14 cellular contexts compared by ENCODE assay signal in genomic region chr5:176559683-176560082, GRCh38. TPM values are rescaled to one million over a fixed set of nuclear protein-coding genes. Genes with fewer than 3 reads are reported as not detected.
DNase-seq lines count a peak whose midpoint lies in the region; ATAC-seq, FAIRE-seq and TF ChIP-seq lines count a peak whose summit lies in the region.
"Had no signal": no experiment of that assay in that cellular context is flagged by ENCODE, and none has a peak within 500 bp of the region (broad histone marks: within the 10 kb centered on the region; RNA-seq: fewer than 3 reads in every experiment).

No MANE protein-coding gene starts in this region.

- TF ChIP-seq EP300 in H1 (IDR thresholded peaks at IDR 0.05; ENCODE audit: borderline replicate concordance in 1 of 2, low read depth in 2 of 2, low read length in 2 of 2), result no peak

- peaks cover 2% of the 10 kb centered on the region for H3K27me3 Mint-ChIP-seq in CD8-positive, alpha-beta T cell (ENCODE audit: low read depth)
- H3K27me3 Mint-ChIP-seq in activated naive CD8-positive, alpha-beta T cell treated with anti-CD3 and anti-CD28 coated beads for 36 hours, result no peaks in the 10 kb centered on the region

- H3K4me3 ChIP-seq in AG10803 (ENCODE audit: low read length) (no peak overlapping the region), OCI-LY7 (ENCODE audit: low read depth, low read length, poor library complexity, severe bottlenecking) (no peak overlapping the region), H1 (ENCODE audit: extremely low read depth in 1 of 4, insufficient read depth in 2 of 4, low read depth in 3 of 4, low read length in 4 of 4) (no peak overlapping the region), thyroid gland (replicated peaks in 1 of 3) (no peak overlapping the region)
- no peak overlapping the region for H3K4me3 ChIP-seq in CD8-positive, alpha-beta T cell (ENCODE audit: low read depth, low read length)

- H3K27ac Mint-ChIP-seq in CD8-positive, alpha-beta T cell, result no peak overlapping the region
- H3K27ac Mint-ChIP-seq in activated naive CD8-positive, alpha-beta T cell treated with anti-CD3 and anti-CD28 coated beads for 36 hours, result no peak overlapping the region

- no peaks in the 10 kb centered on the region for H3K9me2 ChIP-seq in OCI-LY7 (ENCODE audit: insufficient read depth, low read length)

- no peak overlapping the region for H3K27ac ChIP-seq in CD8-positive, alpha-beta T cell (ENCODE audit: low read depth, low read length)
- no peak overlapping the region for H3K27ac ChIP-seq in OCI-LY7 (ENCODE audit: low read depth, low read length, poor library complexity, severe bottlenecking)
- H3K27ac ChIP-seq in H1 (ENCODE audit: low read depth, low read length), result no peak overlapping the region
- no peak overlapping the region for H3K27ac ChIP-seq in thyroid gland
- H3K27ac ChIP-seq: C4-2B had no signal

- H2AK5ac ChIP-seq in H1 (ENCODE audit: low read depth, low read length), result no peak overlapping the region

- H3K79me1 ChIP-seq in H1 (ENCODE audit: low read depth, low read length), result no peaks in the 10 kb centered on the region

- H3K4me2 ChIP-seq in OCI-LY7 (ENCODE audit: low read length), result no peak overlapping the region
- H3K4me2 ChIP-seq in H1 (ENCODE audit: insufficient read depth in 1 of 2, low read depth in 2 of 2, low read length in 2 of 2), result no peak overlapping the region

- TF ChIP-seq CTCF in AG10803 (conservative IDR thresholded peaks at IDR 0.05; ENCODE audit: low read length) (0 out of 2 replicates have a peak, but pooled peaks have one; percentile 3), OCI-LY7 (conservative IDR thresholded peaks at IDR 0.05; ENCODE audit: low read length) (peak; percentile 65), H1 (IDR thresholded peaks at IDR 0.05; ENCODE audit: control extremely low read depth in 1 of 3, insufficient read depth in 1 of 3, low read depth in 1 of 3, low read length in 3 of 3) (peak in 2 of 3 experiments; percentile 30 to 35; a peak in 2 of 4 replicates), thyroid gland (IDR thresholded peaks at IDR 0.05) (no peak)
- TF ChIP-seq CTCF in CD8-positive, alpha-beta T cell (IDR thresholded peaks at IDR 0.05), result no peak

- no peaks in the 10 kb centered on the region for H3K36me3 ChIP-seq in CD8-positive, alpha-beta T cell (ENCODE audit: insufficient read depth, low read length)
- no peaks in the 10 kb centered on the region for H3K36me3 ChIP-seq in OCI-LY7 (ENCODE audit: insufficient read depth, low read length)
- no peaks in the 10 kb centered on the region for H3K36me3 ChIP-seq in H1 (ENCODE audit: control insufficient read depth in 2 of 4, insufficient read depth in 4 of 4, low read length in 3 of 4)
- no peaks in the 10 kb centered on the region for H3K36me3 ChIP-seq in thyroid gland

- no peak overlapping the region for H3K56ac ChIP-seq in H1 (replicated peaks; ENCODE audit: insufficient read length, low read depth, low read length)

- no peaks in the 10 kb centered on the region for H3K9me3 ChIP-seq in CD8-positive, alpha-beta T cell (ENCODE audit: low read length)
- H3K9me3 ChIP-seq in OCI-LY7 (ENCODE audit: low read length), result no peaks in the 10 kb centered on the region
- H3K9me3 ChIP-seq in H1 (ENCODE audit: insufficient read depth in 2 of 2, low read depth in 1 of 2, low read length in 1 of 2), result no peaks in the 10 kb centered on the region
- H3K9me3 ChIP-seq in thyroid gland, result no peaks in the 10 kb centered on the region

- peak; percentile 59 to 73 for TF ChIP-seq RAD21 in H1 (IDR thresholded peaks at IDR 0.05 in 1 of 2, conservative IDR thresholded peaks at IDR 0.05 in 1 of 2; ENCODE audit: low read depth in 2 of 2, low read length in 2 of 2)

- CTCF ChIA-PET in CD8-positive, alpha-beta T cell (lab: Charles Lee), result no interaction called here
- CTCF ChIA-PET in OCI-LY7 (lab: Charles Lee; ENCODE audit: unreplicated experiment), result no interaction called here
- CTCF ChIA-PET in H1 (lab: Charles Lee; ENCODE audit: partially characterized antibody), result interaction anchor here (1.0 kb wide), 1 partner anchor 15 kb away, joined by 5 read pairs; no protein-coding TSS in a partner anchor

- peak; percentile 44 for ATAC-seq in CD8-positive, alpha-beta T cell
- ATAC-seq in HG03139 (IDR thresholded peaks at IDR 0.05; ENCODE audit: unreplicated experiment), result no peak
- no peak for ATAC-seq in HG02884 (IDR thresholded peaks at IDR 0.05; ENCODE audit: unreplicated experiment)
- ATAC-seq: sciatic nerve had no signal

- peaks cover 44% of the 10 kb centered on the region for H3K4me1 ChIP-seq in CD8-positive, alpha-beta T cell (ENCODE audit: insufficient read depth, low read length)
- H3K4me1 ChIP-seq in OCI-LY7 (ENCODE audit: insufficient read depth, low read length, poor library complexity, severe bottlenecking) (peaks cover 6% of the 10 kb centered on the region), H1 (replicated peaks in 1 of 4; ENCODE audit: control insufficient read depth in 3 of 4, insufficient read depth in 4 of 4, low read length in 3 of 4) (peaks cover 0 to 5% (median under 1%) of the 10 kb centered on the region in 4 experiments; a peak in 3 of 7 replicates), thyroid gland (no peaks in the 10 kb centered on the region)

- WGBS in H1 (ENCODE audit: extremely low coverage in 1 of 2, insufficient coverage in 1 of 2, insufficient read length in 1 of 2, insufficient replicate concordance in 2 of 2, low coverage in 1 of 2, low lambda C conversion rate in 2 of 2, missing lambda C conversion rate in 1 of 2), 2 experiments, result 61% methylated on average over 5 of the region's 5 CpGs; no CpG with 5 or more reads in 1 of the 2 experiments
- 58% methylated on average over 5 of the region's 5 CpGs for WGBS in thyroid gland, 2 donors

- no peak overlapping the region for H4K8ac ChIP-seq in H1 (ENCODE audit: extremely low read depth, insufficient read depth, low read length)

- no peak overlapping the region for H4K91ac ChIP-seq in H1 (replicated peaks; ENCODE audit: insufficient read length, low read length)

- no peak overlapping the region for H2BK20ac ChIP-seq in H1 (ENCODE audit: low read length)

- H2AFZ ChIP-seq in OCI-LY7 (ENCODE audit: low read length) (no peak overlapping the region), H1 (ENCODE audit: low read length) (no peak overlapping the region)

- no peak overlapping the region for H2BK5ac ChIP-seq in H1 (ENCODE audit: low read depth, low read length)

- no peak overlapping the region; the same call in 1 of the 2 replicates for H3K18ac ChIP-seq in H1 (ENCODE audit: extremely low read depth, low read length)

- no peak overlapping the region for H2BK15ac ChIP-seq in H1 (ENCODE audit: low read length)

- H4K20me1 ChIP-seq in OCI-LY7 (ENCODE audit: insufficient read depth, low read length) (no peaks in the 10 kb centered on the region), H1 (replicated peaks in 1 of 2; ENCODE audit: control insufficient read depth in 1 of 2, insufficient read depth in 2 of 2, low read length in 2 of 2) (no peaks in the 10 kb centered on the region)

- H3K4me1 Mint-ChIP-seq in CD8-positive, alpha-beta T cell (ENCODE audit: low read depth), result peaks cover 45% of the 10 kb centered on the region
- peaks cover 37% of the 10 kb centered on the region for H3K4me1 Mint-ChIP-seq in activated naive CD8-positive, alpha-beta T cell treated with anti-CD3 and anti-CD28 coated beads for 36 hours

- H2BK120ac ChIP-seq in H1 (replicated peaks; ENCODE audit: low read depth, low read length), result no peak overlapping the region

- H3K36me3 Mint-ChIP-seq in CD8-positive, alpha-beta T cell, result no peaks in the 10 kb centered on the region
- no peaks in the 10 kb centered on the region for H3K36me3 Mint-ChIP-seq in activated naive CD8-positive, alpha-beta T cell treated with anti-CD3 and anti-CD28 coated beads for 36 hours

- H3K79me2 ChIP-seq in OCI-LY7 (ENCODE audit: insufficient read depth, low read depth, low read length), result no peaks in the 10 kb centered on the region
- H3K79me2 ChIP-seq in H1 (ENCODE audit: control insufficient read depth in 1 of 2, insufficient read depth in 2 of 2, low read length in 2 of 2), result no peaks in the 10 kb centered on the region

- H3K23me2 ChIP-seq in H1 (ENCODE audit: low read depth, low read length), result no peaks in the 10 kb centered on the region; the same call in 1 of the 2 replicates

- H3K14ac ChIP-seq in H1 (ENCODE audit: insufficient read length), result no peak overlapping the region

- H3K9me3 Mint-ChIP-seq in CD8-positive, alpha-beta T cell, result no peaks in the 10 kb centered on the region
- no peaks in the 10 kb centered on the region for H3K9me3 Mint-ChIP-seq in activated naive CD8-positive, alpha-beta T cell treated with anti-CD3 and anti-CD28 coated beads for 36 hours

- no peak overlapping the region for H3K4ac ChIP-seq in H1 (replicated peaks; ENCODE audit: insufficient read length, low read depth, low read length)

- no peak overlapping the region for H4K5ac ChIP-seq in H1 (ENCODE audit: insufficient read length, low read depth, low read length)

- no peak for FAIRE-seq in H1 (lab: Jason Lieb, UNC)

- no TSS peak for BruUV-seq in OCI-LY7 (replicated peaks; lab: Mats Ljungman, UMichigan)

- no peaks in the 10 kb centered on the region for H3K27me3 ChIP-seq in CD8-positive, alpha-beta T cell (ENCODE audit: insufficient read depth, low read length)
- H3K27me3 ChIP-seq in H1 (replicated peaks in 1 of 4; ENCODE audit: control insufficient read depth in 3 of 4, extremely low read depth in 1 of 4, insufficient read depth in 3 of 4, low read length in 3 of 4) (no peaks in the 10 kb centered on the region), thyroid gland (no peaks in the 10 kb centered on the region)

- no peak overlapping the region for H3K23ac ChIP-seq in H1 (ENCODE audit: insufficient read length)

- intact Hi-C loops in CD8-positive, alpha-beta T cell (cut with DNase I, micrococcal nuclease), result loop anchor here in 1 of 2 experiments (1.0 kb wide), 1 partner anchor 143 kb away; the partner anchor contains the start of gene CLTB
- intact Hi-C loops in OCI-LY7 (cut with micrococcal nuclease; ENCODE audit: unreplicated experiment) (loop anchor here (1.0 kb wide), 1 partner anchor 143 kb away; the partner anchor contains the start of gene CLTB), thyroid gland (cut with DNase I) (no loop called here)

- H3K9ac ChIP-seq in H1 (replicated peaks in 1 of 4; ENCODE audit: extremely low read depth in 1 of 4, low read depth in 3 of 4, low read length in 3 of 4), result no peak overlapping the region

- no peak overlapping the region for H3K4me3 Mint-ChIP-seq in CD8-positive, alpha-beta T cell
- no peak overlapping the region for H3K4me3 Mint-ChIP-seq in activated naive CD8-positive, alpha-beta T cell treated with anti-CD3 and anti-CD28 coated beads for 36 hours

- DNase-seq in AG10803 (ENCODE audit: low read depth) (no peak), OCI-LY7 (ENCODE audit: low spot score) (peak; percentile 62), H1 (ENCODE audit: low read depth in 1 of 2, low spot score in 2 of 2) (no peak), thyroid gland (no peak)
- DNase-seq in CD8-positive, alpha-beta T cell, result peak in 1 of 7 experiments; percentile 42
- DNase-seq in activated naive CD8-positive, alpha-beta T cell treated with anti-CD3 and anti-CD28 coated beads for 36 hours, result no peak
- DNase-seq: islet precursor cell, NCI-H1105 treated with DMSO at 0.1 percent for 48 hours, NCI-H510A, substantia nigra had no signal

- TF ChIP-seq POLR2A in H1 (IDR thresholded peaks at IDR 0.05; ENCODE audit: control extremely low read depth in 1 of 2, low read depth in 2 of 2, low read length in 2 of 2), result no peak
- no peak for TF ChIP-seq POLR2A in thyroid gland (IDR thresholded peaks at IDR 0.05)

- POLR2A ChIA-PET in CD8-positive, alpha-beta T cell (lab: Charles Lee), result interaction anchor here (0.7 kb wide), 1 partner anchor 23 kb away, joined by 3 read pairs; the partner anchor contains the start of gene RNF44
- POLR2A ChIA-PET in OCI-LY7 (lab: Charles Lee) (no interaction called here), H1 (lab: Charles Lee; ENCODE audit: partially characterized antibody) (interaction anchor here (1.1 to 1.3 kb wide), 2 partner anchors 16 to 574 kb away, joined by 3 read pairs; partner anchors contain the start of gene NSD1)

- H2BK12ac ChIP-seq in H1 (ENCODE audit: low read depth, low read length), result no peak overlapping the region

RNA-seq across cellular contexts. Expression of gene CDHR2, which starts 10.5 kb away (rescaled TPM):
- 1 to 10 TPM; 1.2 to 2.2 TPM for total RNA-seq in CD8-positive, alpha-beta T cell
- total RNA-seq in OCI-LY7 (2014; rRNA removed; shearing (Covaris generic)), result 0.25 and 0.33 TPM in 2 replicates
- 2.8 and 3.8 TPM in 2 replicates for total RNA-seq in OCI-LY7 (2022)
- total RNA-seq in H1 (2021; fragmentation: NEBNext Ultra II Directional; extraction: Animal tissue kit (Norgen Biotek cat#: 25700)), result 0.43 and 0.69 TPM in 2 replicates
- polyA plus RNA-seq in H1 (2011; rRNA removed), result 0.02 and 0.06 TPM in 2 replicates
- polyA plus RNA-seq in H1 (2011; cell fraction: cytosol; rRNA removed), result 0.04 TPM
- polyA plus RNA-seq in H1 (2011; cell fraction: nucleus; rRNA removed), result 0.26 TPM
- 0.08 to 0.52 TPM (median 0.25 TPM) in 3 of 4 replicates, not detected in the other for polyA plus RNA-seq in H1 (2012, experiment 1 of 2)
- polyA plus RNA-seq in H1 (2012, experiment 2 of 2), result not detected
- 0.04 TPM for polyA plus RNA-seq in H1 (2013, experiment 1 of 2)
- polyA plus RNA-seq in H1 (2013, experiment 2 of 2), result 0.02 TPM
- polyA minus RNA-seq in H1 (2011; rRNA and poly(A)+ RNA removed), result 0.06 and 0.17 TPM in 2 replicates
- not detected for polyA minus RNA-seq in H1 (2011; cell fraction: cytosol; rRNA and poly(A)+ RNA removed)
- polyA minus RNA-seq in H1 (2011; cell fraction: nucleus; rRNA and poly(A)+ RNA removed), result 0.50 TPM
- total RNA-seq in thyroid gland, result under 1 TPM in 1 of 4 donors, not detected in 3; 0.11 TPM
- total RNA-seq in activated naive CD8-positive, alpha-beta T cell treated with anti-CD3 and anti-CD28 coated beads for 36 hours, result under 1 TPM; 0.31 to 0.44 TPM

RNA-seq across cellular contexts. Expression of gene RNF44, which starts 22.5 kb away (rescaled TPM):
- 100 to 1,000 TPM; 199 to 216 TPM for total RNA-seq in CD8-positive, alpha-beta T cell
- total RNA-seq in OCI-LY7 (2014; rRNA removed; shearing (Covaris generic)), result 47.4 and 61.2 TPM in 2 replicates
- 164 and 207 TPM in 2 replicates for total RNA-seq in OCI-LY7 (2022)
- total RNA-seq in H1 (2021; fragmentation: NEBNext Ultra II Directional; extraction: Animal tissue kit (Norgen Biotek cat#: 25700)), result 164 and 178 TPM in 2 replicates
- 54.7 and 109 TPM in 2 replicates for polyA plus RNA-seq in H1 (2011; rRNA removed)
- 42.9 TPM for polyA plus RNA-seq in H1 (2011; cell fraction: cytosol; rRNA removed)
- 283 TPM for polyA plus RNA-seq in H1 (2011; cell fraction: nucleus; rRNA removed)
- polyA plus RNA-seq in H1 (2012, experiment 1 of 2), result 101 to 137 TPM (median 120 TPM) in 4 replicates
- polyA plus RNA-seq in H1 (2012, experiment 2 of 2), result 87.2 TPM
- 97.6 TPM for polyA plus RNA-seq in H1 (2013, experiment 1 of 2)
- polyA plus RNA-seq in H1 (2013, experiment 2 of 2), result 91.7 TPM
- 15.9 and 24.4 TPM in 2 replicates for polyA minus RNA-seq in H1 (2011; rRNA and poly(A)+ RNA removed)
- 100 TPM for polyA minus RNA-seq in H1 (2011; cell fraction: cytosol; rRNA and poly(A)+ RNA removed)
- polyA minus RNA-seq in H1 (2011; cell fraction: nucleus; rRNA and poly(A)+ RNA removed), result 120 TPM
- 10 to 100 TPM; 12.1 to 27.3 (median 22.4) TPM for total RNA-seq in thyroid gland
- 10 to 100 TPM; 53.4 to 53.8 TPM for total RNA-seq in activated naive CD8-positive, alpha-beta T cell treated with anti-CD3 and anti-CD28 coated beads for 36 hours

RNA-seq across cellular contexts. Expression of gene GPRIN1, which starts 50.3 kb away (rescaled TPM):
- total RNA-seq in CD8-positive, alpha-beta T cell, result under 1 TPM; 0.14 to 0.16 TPM
- total RNA-seq in OCI-LY7 (2014; rRNA removed; shearing (Covaris generic)), result 3.8 and 4.9 TPM in 2 replicates
- total RNA-seq in OCI-LY7 (2022), result 4.5 and 5.3 TPM in 2 replicates
- total RNA-seq in H1 (2021; fragmentation: NEBNext Ultra II Directional; extraction: Animal tissue kit (Norgen Biotek cat#: 25700)), result 12.0 and 12.8 TPM in 2 replicates
- polyA plus RNA-seq in H1 (2011; rRNA removed), result 3.3 TPM in 2 replicates
- polyA plus RNA-seq in H1 (2011; cell fraction: cytosol; rRNA removed), result 3.3 TPM
- 4.2 TPM for polyA plus RNA-seq in H1 (2011; cell fraction: nucleus; rRNA removed)
- 7.7 to 10.1 TPM (median 8.3 TPM) in 4 replicates for polyA plus RNA-seq in H1 (2012, experiment 1 of 2)
- polyA plus RNA-seq in H1 (2012, experiment 2 of 2), result 9.6 TPM
- polyA plus RNA-seq in H1 (2013, experiment 1 of 2), result 8.3 TPM
- polyA plus RNA-seq in H1 (2013, experiment 2 of 2), result 8.3 TPM
- 3.9 and 5.1 TPM in 2 replicates for polyA minus RNA-seq in H1 (2011; rRNA and poly(A)+ RNA removed)
- 6.2 TPM for polyA minus RNA-seq in H1 (2011; cell fraction: cytosol; rRNA and poly(A)+ RNA removed)
- 5.3 TPM for polyA minus RNA-seq in H1 (2011; cell fraction: nucleus; rRNA and poly(A)+ RNA removed)
- total RNA-seq in thyroid gland, result under 1 TPM; 0.24 to 0.75 (median 0.30) TPM
- total RNA-seq in activated naive CD8-positive, alpha-beta T cell treated with anti-CD3 and anti-CD28 coated beads for 36 hours, result 1 to 10 TPM; 1.5 to 1.7 TPM

Comparison
In these comparisons a context has a peak if more than half of its experiments do, and no peak if none do; other contexts are left out.
1. CTCF ChIP-seq: peak in AG10803 (single experiment), OCI-LY7 (single experiment) and H1 (2 of 3); none in CD8-positive, alpha-beta T cell (single experiment) and thyroid gland (0 of 6).